ENCODE assay signal across 9 cellular contexts in the genomic region with DNA sequence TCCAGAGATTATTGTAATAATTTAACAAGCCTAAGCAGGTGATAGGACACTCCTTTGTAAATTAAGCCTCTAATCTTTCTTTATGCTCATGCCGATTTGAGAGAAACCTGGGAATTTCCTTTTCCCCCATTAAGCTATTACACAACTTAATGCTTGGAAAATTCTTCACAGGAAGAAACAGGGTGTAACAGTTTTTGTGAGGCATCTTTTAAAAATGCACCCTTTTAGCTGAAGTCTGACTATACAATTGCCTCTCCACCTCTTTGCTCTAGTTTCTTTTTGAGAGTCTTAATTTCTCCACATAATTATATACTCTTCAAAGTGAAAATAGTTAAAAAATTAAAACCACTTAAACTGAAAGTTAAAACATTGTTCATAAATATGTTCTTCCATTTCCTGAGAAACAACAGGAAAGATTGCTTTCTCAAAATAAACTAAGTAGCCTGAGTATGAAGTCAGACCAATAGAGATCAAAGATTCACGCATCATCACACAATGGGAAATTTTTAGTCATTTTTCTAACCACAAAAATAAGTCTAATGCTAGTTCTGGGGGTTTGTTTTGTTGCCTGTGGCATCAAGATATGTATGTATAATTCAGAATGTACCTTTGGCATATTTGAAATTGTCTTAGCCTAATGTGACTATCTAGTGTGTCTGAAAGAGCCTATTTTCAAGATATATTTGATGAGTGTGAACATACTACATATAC. TPM values are rescaled to one million over a fixed set of nuclear protein-coding genes. Genes with fewer than 3 reads are reported as not detected.
A peak's percentile ranks its signal among the peaks of the same experiment; 100 is the strongest.
DNase-seq lines count a peak whose midpoint lies in the region; ATAC-seq, FAIRE-seq and TF ChIP-seq lines count a peak whose summit lies in the region.
"Had no signal": no experiment of that assay in that cellular context is flagged by ENCODE, and none has a peak within 500 bp of the region (broad histone marks: within the 10 kb centered on the region; RNA-seq: fewer than 3 reads in every experiment).

No MANE protein-coding gene starts in this region.

- DNase-seq in GM12891 (ENCODE audit: insufficient read length, low spot score) (no peak), germinal center (ENCODE audit: low spot score) (peak; percentile 22), NCI-H187 treated with DMSO at 0.1 percent for 48 hours (lab: John Stamatoyannopoulos, UW) (no peak), amygdala (lab: John Stamatoyannopoulos, UW) (no peak), NCI-H146 treated with DMSO at 0.1 percent for 48 hours (lab: John Stamatoyannopoulos, UW; ENCODE audit: unreplicated experiment) (no peak), activated T-cell treated with anti-CD3 and anti-CD28 coated beads for 4 hours (no peak)

- no peaks in the 10 kb centered on the region for H3F3A ChIP-seq in OCI-LY1 (ENCODE audit: insufficient read depth, low read length)

- H3K27me3 ChIP-seq in OCI-LY1 (ENCODE audit: insufficient read depth, low read length) = no peaks in the 10 kb centered on the region

- H3K9me2 ChIP-seq in OCI-LY1 (ENCODE audit: low read depth, low read length) = no peaks in the 10 kb centered on the region

- H3K4me3 ChIP-seq in OCI-LY1 (ENCODE audit: low read depth, low read length, poor library complexity, severe bottlenecking) = peak overlapping the region; percentile 23

- H3K9me3 ChIP-seq in OCI-LY1 (ENCODE audit: low read length) = no peaks in the 10 kb centered on the region

- H3K9ac ChIP-seq in OCI-LY1 (ENCODE audit: low read length) = peak overlapping the region; percentile 39; the same call in 1 of the 2 replicates

- no peaks in the 10 kb centered on the region for H4K20me1 ChIP-seq in OCI-LY1 (ENCODE audit: insufficient read depth, low read length)

- TF ChIP-seq CTCF in OCI-LY1 (IDR thresholded peaks at IDR 0.05; ENCODE audit: low read length) = no peak

- FAIRE-seq in GM12891 (lab: Jason Lieb, UNC) = peak; percentile 74
- FAIRE-seq: HepG2 had no signal

- peak; percentile 84 for ATAC-seq in GM21786 (IDR thresholded peaks at IDR 0.05; ENCODE audit: unreplicated experiment)
- ATAC-seq: HepG2 had no signal

- TF ChIP-seq POLR2A in GM12891 (IDR thresholded peaks at IDR 0.05; ENCODE audit: low read depth, low read length) = no peak

- H3K79me2 ChIP-seq in OCI-LY1 (ENCODE audit: insufficient read depth, low read length) = peaks cover 37% of the 10 kb centered on the region

- H3K27ac ChIP-seq in OCI-LY1 (ENCODE audit: low read depth, low read length, poor library complexity, severe bottlenecking) = peak overlapping the region; percentile 61

- H2AFZ ChIP-seq in OCI-LY1 (ENCODE audit: low read length) = no peak overlapping the region

- peaks cover 39% of the 10 kb centered on the region for H3K36me3 ChIP-seq in OCI-LY1 (ENCODE audit: insufficient read depth, low read length)

- H3K4me1 ChIP-seq in OCI-LY1 (ENCODE audit: insufficient read depth, low read length, severe bottlenecking) = peaks cover 41% of the 10 kb centered on the region

- peak overlapping the region; percentile 57 for H3K4me2 ChIP-seq in OCI-LY1 (ENCODE audit: low read length)

TF ChIP-seq in GM12891, 5 proteins besides CTCF, POLR2A, EP300 and RAD21:
- no peak for TF ChIP-seq SPI1 (IDR thresholded peaks at IDR 0.05; ENCODE audit: low read depth, low read length)
- TF ChIP-seq POU2F2 (IDR thresholded peaks at IDR 0.05; ENCODE audit: low read depth, low read length) = no peak
- TF ChIP-seq PAX5 (IDR thresholded peaks at IDR 0.05; ENCODE audit: insufficient read depth, low read length, severe bottlenecking) = peak; percentile 70
- TF ChIP-seq TAF1 (IDR thresholded peaks at IDR 0.05; ENCODE audit: low read depth, low read length) = no peak

RNA-seq across cellular contexts. Expression of gene LRRC8D, which starts 34.7 kb away (rescaled TPM):
- polyA plus RNA-seq in GM12891 (2012; ENCODE audit: low read depth, missing spikeins) = 5.7 TPM
